In the genomic region with DNA sequence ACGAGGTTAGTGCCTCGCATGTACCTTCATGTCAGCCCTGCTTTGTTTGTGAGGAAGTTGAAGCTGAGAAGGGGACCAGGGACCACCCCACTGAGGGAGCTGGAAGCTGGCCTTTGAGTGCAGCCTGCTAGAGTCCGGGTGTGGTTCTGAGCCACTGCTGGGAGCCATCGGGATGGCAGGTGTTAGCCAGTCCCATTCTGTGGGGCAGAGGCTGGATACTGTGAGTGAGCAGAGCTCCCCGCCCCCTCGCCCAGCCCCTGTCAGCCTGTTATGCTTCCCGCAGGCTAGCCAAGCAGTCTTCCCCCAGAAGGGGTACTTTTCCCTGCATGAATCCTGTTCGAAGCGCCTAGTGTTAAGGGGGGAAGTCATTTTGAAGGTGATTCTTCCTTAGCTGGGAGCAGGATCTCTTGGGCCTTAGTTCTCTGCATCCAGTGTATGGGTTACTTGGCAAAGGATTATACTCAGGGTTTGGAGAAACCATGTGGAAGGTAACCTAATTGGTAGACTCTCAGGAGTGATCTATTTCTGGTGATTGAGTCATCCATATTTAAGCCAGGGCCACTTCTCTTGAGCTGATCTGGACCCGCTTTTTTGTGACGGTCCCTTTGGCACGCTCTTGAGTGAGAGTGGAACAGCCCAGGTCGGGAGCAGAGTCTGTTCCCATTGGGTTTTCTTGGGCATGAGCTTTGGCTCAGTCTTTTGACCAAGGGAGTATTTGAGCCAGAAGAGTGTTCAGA, we compare ENCODE assay signal across 13 cellular contexts. TPM values are rescaled to one million over a fixed set of nuclear protein-coding genes. Genes with fewer than 3 reads are reported as not detected.
DNase-seq lines count a peak whose midpoint lies in the region; TF ChIP-seq lines count a peak whose summit lies in the region.
"Had no signal": no experiment of that assay in that cellular context is flagged by ENCODE, and none has a peak within 500 bp of the region (broad histone marks: within the 10 kb centered on the region; RNA-seq: fewer than 3 reads in every experiment).

No MANE protein-coding gene starts in this region.

- H3K27me3 Mint-ChIP-seq in Calu3 (ENCODE audit: unreplicated experiment) = no peaks in the 10 kb centered on the region
- H3K27me3 Mint-ChIP-seq: activated CD4-positive, alpha-beta memory T cell treated with anti-CD3 and anti-CD28 coated beads, Interleukin-2, amount 10 ng/mL, durations not matched to agents 7 days and 5 days; activated naive CD4-positive, alpha-beta T cell treated with anti-CD3 and anti-CD28 coated beads, Interleukin-2, amount 10 ng/mL, durations not matched to agents 7 days and 5 days; CD4-positive, alpha-beta memory T cell; stimulated activated naive B cell treated with anti-CD40 and anti-IgM and Interleukin-4, amounts not matched to agents 10 μg/mL and 1 μg/mL and 100 μg/mL, for 72 hours had no signal

- H3K4me1 Mint-ChIP-seq in Calu3 (ENCODE audit: low read depth, unreplicated experiment) = peaks cover 9% of the 10 kb centered on the region
- H3K4me1 Mint-ChIP-seq: activated CD4-positive, alpha-beta memory T cell treated with anti-CD3 and anti-CD28 coated beads, Interleukin-2, amount 10 ng/mL, durations not matched to agents 7 days and 5 days; activated naive CD4-positive, alpha-beta T cell treated with anti-CD3 and anti-CD28 coated beads, Interleukin-2, amount 10 ng/mL, durations not matched to agents 7 days and 5 days had no signal

- H3K4me3 ChIP-seq in left ventricle myocardium inferior (peak overlapping the region; percentile 17), osteoblast (ENCODE audit: insufficient read depth, low read length) (no peak overlapping the region)

- no peaks in the 10 kb centered on the region for H3K79me2 ChIP-seq in osteoblast (ENCODE audit: insufficient read depth, low read length)

- no peaks in the 10 kb centered on the region for H3K9me3 Mint-ChIP-seq in Calu3 (ENCODE audit: low read depth, unreplicated experiment)
- H3K9me3 Mint-ChIP-seq: activated CD4-positive, alpha-beta memory T cell treated with anti-CD3 and anti-CD28 coated beads, Interleukin-2, amount 10 ng/mL, durations not matched to agents 7 days and 5 days; activated naive CD4-positive, alpha-beta T cell treated with anti-CD3 and anti-CD28 coated beads, Interleukin-2, amount 10 ng/mL, durations not matched to agents 7 days and 5 days; CD4-positive, alpha-beta memory T cell; stimulated activated naive B cell treated with anti-CD40 and anti-IgM and Interleukin-4, amounts not matched to agents 10 μg/mL and 1 μg/mL and 100 μg/mL, for 72 hours had no signal

- CTCF ChIA-PET in Calu3 (lab: Charles Lee) = no interaction called here
- CTCF ChIA-PET in RWPE1 (lab: Yijun Ruan, JAX) = interaction anchor here (0.6 kb wide), 1 partner anchor 148 kb away, joined by 3 read pairs; no protein-coding TSS in a partner anchor

- no peaks in the 10 kb centered on the region for H3K9me3 ChIP-seq in left ventricle myocardium inferior (replicated peaks)
- no peaks in the 10 kb centered on the region for H3K9me3 ChIP-seq in osteoblast (ENCODE audit: low read depth, low read length)

- peaks cover 17% of the 10 kb centered on the region for H4K20me1 ChIP-seq in osteoblast (ENCODE audit: insufficient read depth, low read length)

- peak overlapping the region; percentile 45; the same call in 1 of the 2 replicates for H3K27ac ChIP-seq in RWPE1
- peak overlapping the region; percentile 95 for H3K27ac ChIP-seq in left ventricle myocardium inferior (replicated peaks)
- no peak overlapping the region for H3K27ac ChIP-seq in osteoblast (ENCODE audit: low read depth, low read length)

- BruUV-seq in Calu3 (replicated peaks; lab: Mats Ljungman, UMichigan) = no TSS peak

- POLR2A ChIA-PET in RWPE1 (lab: Yijun Ruan, JAX; ENCODE audit: low non-redundant PET) = no interaction called here

- H3K36me3 Mint-ChIP-seq in Calu3 (ENCODE audit: insufficient read depth, unreplicated experiment) = peaks cover 14% of the 10 kb centered on the region

- intact Hi-C loops in Calu3 (cut with micrococcal nuclease; ENCODE audit: unreplicated experiment) = no loop called here
- intact Hi-C loops in left ventricle myocardium inferior (cut with micrococcal nuclease) = no loop called here

- H3K4me3 Mint-ChIP-seq in Calu3 (ENCODE audit: low read depth, unreplicated experiment) = no peak overlapping the region
- H3K4me3 Mint-ChIP-seq: activated CD4-positive, alpha-beta memory T cell treated with anti-CD3 and anti-CD28 coated beads, Interleukin-2, amount 10 ng/mL, durations not matched to agents 7 days and 5 days; activated naive CD4-positive, alpha-beta T cell treated with anti-CD3 and anti-CD28 coated beads, Interleukin-2, amount 10 ng/mL, durations not matched to agents 7 days and 5 days; CD4-positive, alpha-beta memory T cell; stimulated activated naive B cell treated with anti-CD40 and anti-IgM and Interleukin-4, amounts not matched to agents 10 μg/mL and 1 μg/mL and 100 μg/mL, for 72 hours had no signal

- H3K36me3 ChIP-seq in left ventricle myocardium inferior (peaks cover 26% of the 10 kb centered on the region), osteoblast (ENCODE audit: insufficient read depth, low read length) (no peaks in the 10 kb centered on the region)

- no peak overlapping the region for H2AFZ ChIP-seq in osteoblast (ENCODE audit: low read length)

- no peak for DNase-seq in Calu3
- no peak for DNase-seq in RWPE1 (ENCODE audit: low spot score)
- no peak for DNase-seq in left ventricle myocardium inferior
- DNase-seq in osteoblast (ENCODE audit: insufficient read length, low spot score, missing footprints) = peak; percentile 69
- no peak for DNase-seq in kidney glomerular epithelial cell (lab: John Stamatoyannopoulos, UW)
- DNase-seq in stimulated activated naive CD4-positive, alpha-beta T cell (lab: John Stamatoyannopoulos, UW) = no peak
- no peak for DNase-seq in effector CD4-positive, alpha-beta T cell
- DNase-seq in DMS153 treated with DMSO at 0.1 percent for 48 hours (lab: John Stamatoyannopoulos, UW; ENCODE audit: unreplicated experiment) = no peak
- DNase-seq: activated CD4-positive, alpha-beta memory T cell treated with anti-CD3 and anti-CD28 coated beads, Interleukin-2, amount 10 ng/mL, durations not matched to agents 7 days and 5 days; activated naive CD4-positive, alpha-beta T cell treated with anti-CD3 and anti-CD28 coated beads, Interleukin-2, amount 10 ng/mL, durations not matched to agents 7 days and 5 days; CD4-positive, alpha-beta memory T cell; KBM-7; stimulated activated naive B cell treated with anti-CD40 and anti-IgM and Interleukin-4, amounts not matched to agents 10 μg/mL and 1 μg/mL and 100 μg/mL, for 72 hours had no signal

- H3K4me2 ChIP-seq in osteoblast (ENCODE audit: insufficient read depth, low read length) = no peak overlapping the region

- H3K4me1 ChIP-seq in left ventricle myocardium inferior (peaks cover 100% of the 10 kb centered on the region), osteoblast (ENCODE audit: insufficient read depth, low read length) (peaks cover 4% of the 10 kb centered on the region)

- H3K27me3 ChIP-seq in left ventricle myocardium inferior (ENCODE audit: low read depth) (no peaks in the 10 kb centered on the region), osteoblast (ENCODE audit: insufficient read depth, low read length) (no peaks in the 10 kb centered on the region)

- peak overlapping the region; percentile 23 for H3K27ac Mint-ChIP-seq in Calu3 (ENCODE audit: unreplicated experiment)
- H3K27ac Mint-ChIP-seq: activated CD4-positive, alpha-beta memory T cell treated with anti-CD3 and anti-CD28 coated beads, Interleukin-2, amount 10 ng/mL, durations not matched to agents 7 days and 5 days; activated naive CD4-positive, alpha-beta T cell treated with anti-CD3 and anti-CD28 coated beads, Interleukin-2, amount 10 ng/mL, durations not matched to agents 7 days and 5 days had no signal

- no peak for TF ChIP-seq CTCF in Calu3 (IDR thresholded peaks at IDR 0.05; ENCODE audit: unreplicated experiment)
- TF ChIP-seq CTCF in RWPE1 (conservative IDR thresholded peaks at IDR 0.05; ENCODE audit: low read depth) = no peak
- no peak for TF ChIP-seq CTCF in left ventricle myocardium inferior (IDR thresholded peaks at IDR 0.05; ENCODE audit: borderline replicate concordance)
- no peak for TF ChIP-seq CTCF in osteoblast (IDR thresholded peaks at IDR 0.05; ENCODE audit: extremely low read depth, low read depth, low read length)

RNA-seq across cellular contexts. Expression of a gene that starts 23.8 kb away (rescaled TPM):
- total RNA-seq in Calu3 (2022) (41.4 and 48.4 TPM in 2 replicates), left ventricle myocardium inferior (214 TPM), osteoblast (14.5 and 19.7 TPM in 2 replicates)
